In genomic region chr15:35738370-35738769, GRCh38 we compare ENCODE assay signal across 16 cellular contexts.
DNase-seq lines count a peak whose midpoint lies in the region; FAIRE-seq and TF ChIP-seq lines count a peak whose summit lies in the region.
"Had no signal": no experiment of that assay in that cellular context is flagged by ENCODE, and none has a peak within 500 bp of the region (broad histone marks: within the 10 kb centered on the region; RNA-seq: fewer than 3 reads in every experiment).

No MANE protein-coding gene starts in this region.

- no peak overlapping the region for H3K4ac ChIP-seq in H1 (replicated peaks; ENCODE audit: insufficient read length, low read depth, low read length)
- H3K4ac ChIP-seq in mesenchymal stem cell (ENCODE audit: low read depth in 1 of 2, low read length in 2 of 2), result no peak overlapping the region

- H2AK5ac ChIP-seq in H1 (ENCODE audit: low read depth, low read length) (no peak overlapping the region), mesenchymal stem cell (ENCODE audit: low read length, severe bottlenecking) (peak overlapping the region; percentile 77)

- no peak overlapping the region for H2BK120ac ChIP-seq in H1 (replicated peaks; ENCODE audit: low read depth, low read length)
- H2BK120ac ChIP-seq in mesenchymal stem cell (ENCODE audit: low read depth, low read length), result peak overlapping the region; percentile 15

- no peaks in the 10 kb centered on the region for H3K79me1 ChIP-seq in H1 (ENCODE audit: low read depth, low read length)
- H3K79me1 ChIP-seq in mesenchymal stem cell (replicated peaks; ENCODE audit: low read length, poor library complexity, severe bottlenecking), result no peaks in the 10 kb centered on the region

- H3K27me3 ChIP-seq in NT2/D1 (ENCODE audit: insufficient read depth, insufficient read length) (no peaks in the 10 kb centered on the region), H1 (replicated peaks in 1 of 4; ENCODE audit: control insufficient read depth in 3 of 4, extremely low read depth in 1 of 4, insufficient read depth in 3 of 4, low read length in 3 of 4) (no peaks in the 10 kb centered on the region), mesenchymal stem cell (ENCODE audit: control insufficient read depth in 1 of 2, insufficient read depth in 1 of 2, low read length in 2 of 2) (no peaks in the 10 kb centered on the region)

- FAIRE-seq in H1 (lab: Jason Lieb, UNC), result no peak

- DNase-seq in ELF-1 (ENCODE audit: low read depth, low spot score) (peak; percentile 49), NT2/D1 (ENCODE audit: low read depth, low spot score) (peak; percentile 27), H1 (ENCODE audit: low read depth in 1 of 2, low spot score in 2 of 2) (no peak), mesenchymal stem cell (peak; percentile 80), NK-92 (lab: John Stamatoyannopoulos, UW; ENCODE audit: unreplicated experiment) (no peak), NCI-H1436 (lab: John Stamatoyannopoulos, UW) (no peak), DMS 273 (lab: John Stamatoyannopoulos, UW; ENCODE audit: unreplicated experiment) (no peak), NCI-H446 treated with DMSO at 0.1 percent for 48 hours (lab: John Stamatoyannopoulos, UW) (no peak)
- DNase-seq: activated T-cell treated with anti-CD3 and anti-CD28 coated beads, Interleukin-2, amount 50 U/mL, for 48 hours; cortex of kidney; NCI-H1694; NCI-H524; occipital lobe; stimulated activated naive CD8-positive, alpha-beta T cell treated with anti-CD3 and anti-CD28 coated beads, Interleukin-15, Interleukin-2, amounts not matched to agents 100 U/mL and 50 U/mL, for 24 hours; T-helper 9 cell had no signal

- H3K9me3 ChIP-seq in NT2/D1 (ENCODE audit: insufficient read depth, low read length) (peaks cover 4% of the 10 kb centered on the region; the same call in 1 of the 2 replicates), H1 (ENCODE audit: insufficient read depth in 2 of 2, low read depth in 1 of 2, low read length in 1 of 2) (no peaks in the 10 kb centered on the region), mesenchymal stem cell (ENCODE audit: control insufficient read depth, low read length) (no peaks in the 10 kb centered on the region)

- H2BK12ac ChIP-seq in H1 (ENCODE audit: low read depth, low read length), result no peak overlapping the region
- peak overlapping the region in 1 of 2 experiments; percentile 77 for H2BK12ac ChIP-seq in mesenchymal stem cell (ENCODE audit: low read length in 2 of 2)

- H4K91ac ChIP-seq in H1 (replicated peaks; ENCODE audit: insufficient read length, low read length) (no peak overlapping the region), mesenchymal stem cell (ENCODE audit: low read length) (no peak overlapping the region)

- no peaks in the 10 kb centered on the region for H3K79me2 ChIP-seq in H1 (ENCODE audit: control insufficient read depth in 1 of 2, insufficient read depth in 2 of 2, low read length in 2 of 2)

- H3K4me3 ChIP-seq in NT2/D1 (ENCODE audit: insufficient read length, low read depth) (no peak overlapping the region), H1 (ENCODE audit: extremely low read depth in 1 of 4, insufficient read depth in 2 of 4, low read depth in 3 of 4, low read length in 4 of 4) (no peak overlapping the region), mesenchymal stem cell (ENCODE audit: insufficient read depth in 1 of 2, low read depth in 1 of 2, low read length in 2 of 2) (no peak overlapping the region)
- H3K4me3 ChIP-seq: skin epidermis had no signal

- no peak overlapping the region for H3K56ac ChIP-seq in H1 (replicated peaks; ENCODE audit: insufficient read length, low read depth, low read length)

- no peak overlapping the region for H4K5ac ChIP-seq in H1 (ENCODE audit: insufficient read length, low read depth, low read length)

- TF ChIP-seq CTCF in H1 (IDR thresholded peaks at IDR 0.05; ENCODE audit: control extremely low read depth in 1 of 3, insufficient read depth in 1 of 3, low read depth in 1 of 3, low read length in 3 of 3), result no peak

- H3K4me1 ChIP-seq in NT2/D1 (ENCODE audit: insufficient read depth, insufficient read length), result no peaks in the 10 kb centered on the region
- H3K4me1 ChIP-seq in H1 (replicated peaks in 1 of 4; ENCODE audit: control insufficient read depth in 3 of 4, insufficient read depth in 4 of 4, low read length in 3 of 4), result no peaks in the 10 kb centered on the region
- no peaks in the 10 kb centered on the region for H3K4me1 ChIP-seq in mesenchymal stem cell (ENCODE audit: control insufficient read depth, insufficient read depth, low read depth, low read length)

- no peak for TF ChIP-seq EP300 in H1 (IDR thresholded peaks at IDR 0.05; ENCODE audit: borderline replicate concordance in 1 of 2, low read depth in 2 of 2, low read length in 2 of 2)

- no peaks in the 10 kb centered on the region for H3K36me3 ChIP-seq in NT2/D1 (ENCODE audit: insufficient read depth, insufficient read length, low read length)
- H3K36me3 ChIP-seq in H1 (ENCODE audit: control insufficient read depth in 2 of 4, insufficient read depth in 4 of 4, low read length in 3 of 4), result no peaks in the 10 kb centered on the region
- no peaks in the 10 kb centered on the region for H3K36me3 ChIP-seq in mesenchymal stem cell (ENCODE audit: control insufficient read depth in 1 of 2, insufficient read depth in 2 of 2, low read depth in 1 of 2, low read length in 2 of 2)

- H2BK15ac ChIP-seq in H1 (ENCODE audit: low read length) (no peak overlapping the region), mesenchymal stem cell (ENCODE audit: low read depth, poor library complexity, severe bottlenecking) (no peak overlapping the region)

- H3K27ac ChIP-seq in H1 (ENCODE audit: low read depth, low read length), result no peak overlapping the region; the same call in 1 of the 2 replicates
- H3K27ac ChIP-seq in mesenchymal stem cell (ENCODE audit: low read length, poor library complexity, severe bottlenecking), result peak overlapping the region; percentile 65
- H3K27ac ChIP-seq: skin epidermis had no signal

- H3K23ac ChIP-seq in H1 (ENCODE audit: insufficient read length), result no peak overlapping the region
- no peak overlapping the region for H3K23ac ChIP-seq in mesenchymal stem cell (ENCODE audit: low read length in 2 of 2)

- H2AFZ ChIP-seq in H1 (ENCODE audit: low read length), result 0 out of 2 replicates have a peak overlapping the region, but pooled peaks have one; percentile 34
- no peak overlapping the region for H2AFZ ChIP-seq in mesenchymal stem cell (ENCODE audit: low read depth, low read length)

- no peak for TF ChIP-seq RAD21 in H1 (IDR thresholded peaks at IDR 0.05 in 1 of 2, conservative IDR thresholded peaks at IDR 0.05 in 1 of 2; ENCODE audit: low read depth in 2 of 2, low read length in 2 of 2)

- no peak overlapping the region for H2BK5ac ChIP-seq in H1 (ENCODE audit: low read depth, low read length)
- H2BK5ac ChIP-seq in mesenchymal stem cell (ENCODE audit: low read depth, low read length, poor library complexity, severe bottlenecking), result no peak overlapping the region

- WGBS in H1 (ENCODE audit: extremely low coverage in 1 of 2, insufficient coverage in 1 of 2, insufficient read length in 1 of 2, insufficient replicate concordance in 2 of 2, low coverage in 1 of 2, low lambda C conversion rate in 2 of 2, missing lambda C conversion rate in 1 of 2), 2 experiments, result 83% methylated on average over 3 of the region's 3 CpGs; no CpG with 5 or more reads in 1 of the 2 experiments
- WGBS in mesenchymal stem cell, result 0% methylated on average over 1 of the region's 3 CpGs

- H3K14ac ChIP-seq in H1 (ENCODE audit: insufficient read length) (no peak overlapping the region), mesenchymal stem cell (ENCODE audit: low read length in 2 of 2) (no peak overlapping the region)

- POLR2A ChIA-PET in H1 (lab: Charles Lee; ENCODE audit: partially characterized antibody), result no interaction called here

- H2BK20ac ChIP-seq in H1 (ENCODE audit: low read length), result no peak overlapping the region

- H3K4me2 ChIP-seq in H1 (ENCODE audit: insufficient read depth in 1 of 2, low read depth in 2 of 2, low read length in 2 of 2) (no peak overlapping the region), mesenchymal stem cell (ENCODE audit: low read length, poor library complexity, severe bottlenecking) (no peak overlapping the region)

- H3K9ac ChIP-seq in NT2/D1 (ENCODE audit: insufficient read length, low read depth) (no peak overlapping the region), H1 (replicated peaks in 1 of 4; ENCODE audit: extremely low read depth in 1 of 4, low read depth in 3 of 4, low read length in 3 of 4) (no peak overlapping the region), mesenchymal stem cell (ENCODE audit: low read length) (no peak overlapping the region)

- H4K8ac ChIP-seq in H1 (ENCODE audit: extremely low read depth, insufficient read depth, low read length) (no peak overlapping the region), mesenchymal stem cell (ENCODE audit: low read length) (peak overlapping the region; percentile 13)

- H3K18ac ChIP-seq in H1 (ENCODE audit: extremely low read depth, low read length) (no peak overlapping the region), mesenchymal stem cell (ENCODE audit: low read depth in 1 of 2, low read length in 2 of 2) (peak overlapping the region in 1 of 2 experiments; percentile 43)

- H4K20me1 ChIP-seq in H1 (replicated peaks in 1 of 2; ENCODE audit: control insufficient read depth in 1 of 2, insufficient read depth in 2 of 2, low read length in 2 of 2), result no peaks in the 10 kb centered on the region

- no peak for TF ChIP-seq POLR2A in H1 (IDR thresholded peaks at IDR 0.05; ENCODE audit: control extremely low read depth in 1 of 2, low read depth in 2 of 2, low read length in 2 of 2)

- CTCF ChIA-PET in H1 (lab: Charles Lee; ENCODE audit: partially characterized antibody), result interaction anchor here (0.5 to 2.0 kb wide), 2 partner anchors 13 to 115 kb away, joined by 3 to 7 read pairs; no protein-coding TSS in a partner anchor

- no peaks in the 10 kb centered on the region; the same call in 1 of the 2 replicates for H3K23me2 ChIP-seq in H1 (ENCODE audit: low read depth, low read length)

TF ChIP-seq in H1, 55 proteins besides CTCF, POLR2A, EP300 and RAD21:
- TF ChIP-seq JUND (IDR thresholded peaks at IDR 0.05; ENCODE audit: low read length) (peak; percentile 50; the same call in 1 of the 2 replicates), TEAD4 (IDR thresholded peaks at IDR 0.05; ENCODE audit: low read depth, low read length) (0 out of 2 replicates have a peak, but pooled peaks have one; percentile 28), RNF2 (IDR thresholded peaks at IDR 0.05; ENCODE audit: borderline replicate concordance, low read depth, low read length, missing control alignments, poor library complexity, severe bottlenecking) (no peak)

Comparison
In these comparisons a context has a peak if more than half of its experiments do, and no peak if none do; other contexts are left out.
1. DNase-seq: peak in ELF-1 (single experiment), NT2/D1 (single experiment) and mesenchymal stem cell (single experiment); none in H1 (0 of 2), NK-92 (single experiment), NCI-H1436 (single experiment), DMS 273 (single experiment) and NCI-H446 treated with DMSO at 0.1 percent for 48 hours (single experiment).